ENCODE assay signal across 35 cellular contexts in genomic region chr7:18786196-18786727, GRCh38.
"Had no signal": no experiment of that assay in that cellular context is flagged by ENCODE, and none has a peak within 500 bp of the region (broad histone marks: within the 10 kb centered on the region; RNA-seq: fewer than 3 reads in every experiment).

No MANE protein-coding gene starts in this region.

- DNase-seq: Karpas-422, Kasumi-1, KG1, MG63, MM.1S, MV-4-11, NCI-H1048, NCI-H1092, NCI-H1092 treated with DMSO at 0.1 percent for 48 hours, NCI-H1105, NCI-H1105 treated with DMSO at 0.1 percent for 48 hours, NCI-H1417, NCI-H1417 treated with DMSO at 0.1 percent for 48 hours, NCI-H1436, NCI-H1436 treated with DMSO at 0.1 percent for 48 hours, NCI-H146, NCI-H1694, NCI-H1694 treated with DMSO at 0.1 percent for 48 hours, NCI-H187, NCI-H187 treated with DMSO at 0.1 percent for 48 hours, NCI-H1930, NCI-H2029, NCI-H2029 treated with DMSO at 0.1 percent for 48 hours, NCI-H2081 treated with DMSO at 0.1 percent for 48 hours, NCI-H2107, NCI-H2171, NCI-H2171 treated with DMSO at 0.1 percent for 48 hours, NCI-H2227 treated with DMSO at 0.1 percent for 48 hours, NCI-H226, NCI-H345, NCI-H446, NCI-H446 treated with DMSO at 0.1 percent for 48 hours, NCI-H510A, NCI-H510A treated with DMSO at 0.1 percent for 48 hours had no signal

- H3K27ac ChIP-seq: KMS-11 had no signal

- H3K9ac ChIP-seq: KMS-11 had no signal

- H3K27me3 ChIP-seq: MG63 had no signal

- H3K9me3 ChIP-seq: MG63 had no signal

- H3K4me3 ChIP-seq: MG63 had no signal

- H3K36me3 ChIP-seq: MG63 had no signal
